In the genomic region with DNA sequence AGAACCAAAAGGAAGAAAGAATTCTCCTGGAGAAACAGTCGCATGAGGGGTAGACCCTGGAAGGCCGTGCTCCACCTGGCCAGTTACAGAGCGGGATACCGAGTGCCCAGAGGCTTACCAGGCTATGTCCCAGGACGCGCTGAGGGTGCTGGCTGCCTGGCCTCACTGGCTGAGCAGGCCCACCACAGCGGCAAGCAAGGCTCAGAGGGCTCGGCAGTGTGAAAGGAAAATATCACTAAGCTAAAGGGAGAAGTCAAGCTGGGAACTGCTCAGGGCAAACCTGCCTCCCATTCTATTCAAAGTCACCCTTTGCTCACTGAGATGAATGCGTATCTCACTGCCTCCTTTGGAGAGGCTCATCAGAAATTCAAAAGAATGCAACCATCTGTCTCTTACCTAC, we compare ENCODE assay signal across 13 cellular contexts.
"Had no signal": no experiment of that assay in that cellular context is flagged by ENCODE, and none has a peak within 500 bp of the region (broad histone marks: within the 10 kb centered on the region; RNA-seq: fewer than 3 reads in every experiment).

No MANE protein-coding gene starts in this region.

- H3K4me1 ChIP-seq: body of pancreas, foreskin keratinocyte, sigmoid colon, tibial artery had no signal

- H3K4me3 Mint-ChIP-seq: activated naive CD8-positive, alpha-beta T cell treated with anti-CD3 and anti-CD28 coated beads, Interleukin-2, amount 10 ng/mL, durations not matched to agents 7 days and 5 days; naive thymus-derived CD8-positive, alpha-beta T cell had no signal

- H3K4me1 Mint-ChIP-seq: activated naive CD8-positive, alpha-beta T cell treated with anti-CD3 and anti-CD28 coated beads, Interleukin-2, amount 10 ng/mL, durations not matched to agents 7 days and 5 days; naive thymus-derived CD8-positive, alpha-beta T cell had no signal

- H3K4me3 ChIP-seq: body of pancreas, sigmoid colon, tibial artery had no signal

- H3K27ac Mint-ChIP-seq: activated naive CD8-positive, alpha-beta T cell treated with anti-CD3 and anti-CD28 coated beads, Interleukin-2, amount 10 ng/mL, durations not matched to agents 7 days and 5 days had no signal

- H3K9me3 ChIP-seq: body of pancreas, sigmoid colon, tibial artery had no signal

- H3K27ac ChIP-seq: body of pancreas, foreskin keratinocyte, sigmoid colon, tibial artery, WERI-Rb-1 had no signal

- H3K27me3 ChIP-seq: body of pancreas, foreskin keratinocyte, sigmoid colon, tibial artery had no signal

- ATAC-seq: body of pancreas; foreskin keratinocyte; naive thymus-derived CD8-positive, alpha-beta T cell had no signal

- DNase-seq: activated CD4-positive, alpha-beta T cell treated with anti-CD3 and anti-CD28 coated beads, Interleukin-2, amount 50 U/mL, for 4 hours; activated naive CD4-positive, alpha-beta T cell; activated naive CD8-positive, alpha-beta T cell treated with anti-CD3 and anti-CD28 coated beads, Interleukin-2, amount 10 ng/mL, durations not matched to agents 7 days and 5 days; body of pancreas; foreskin keratinocyte; hippocampal formation; mesenchymal stem cell; naive thymus-derived CD8-positive, alpha-beta T cell; nucleus accumbens; sigmoid colon; stimulated activated naive CD4-positive, alpha-beta T cell treated with Interleukin-2 at 50 U/mL for 16 hours; tibial artery; WERI-Rb-1 had no signal

- H3K27me3 Mint-ChIP-seq: activated naive CD8-positive, alpha-beta T cell treated with anti-CD3 and anti-CD28 coated beads, Interleukin-2, amount 10 ng/mL, durations not matched to agents 7 days and 5 days; naive thymus-derived CD8-positive, alpha-beta T cell had no signal

- H3K9me3 Mint-ChIP-seq: activated naive CD8-positive, alpha-beta T cell treated with anti-CD3 and anti-CD28 coated beads, Interleukin-2, amount 10 ng/mL, durations not matched to agents 7 days and 5 days; naive thymus-derived CD8-positive, alpha-beta T cell had no signal
